ENCODE assay signal across 29 cellular contexts in genomic region chr3:19226516-19226915, GRCh38.
"Had no signal": no experiment of that assay in that cellular context is flagged by ENCODE, and none has a peak within 500 bp of the region (broad histone marks: within the 10 kb centered on the region; RNA-seq: fewer than 3 reads in every experiment).

No MANE protein-coding gene starts in this region.

- H3K27ac ChIP-seq: adrenal gland, body of pancreas, breast epithelium, SJSA1 had no signal

- H3K4me3 Mint-ChIP-seq: activated B cell treated with CpG ODN at 0.5 μM for 24 hours; activated CD4-positive, alpha-beta memory T cell treated with anti-CD3 and anti-CD28 coated beads for 36 hours; activated naive CD4-positive, alpha-beta T cell treated with anti-CD3 and anti-CD28 coated beads for 36 hours; activated T-cell treated with anti-CD3 and anti-CD28 coated beads, Interleukin-2, amount 50 U/mL, for 4 hours; activated T-helper 1 cell treated with anti-CD3 and anti-CD28 coated beads, Interleukin-12 subunit alpha, Interleukin-12 subunit beta, Interleukin-2, Interleukin-4 antibody, amounts not matched to agents 30 ng/mL and 10 ng/mL and 1 ng/mL, durations not matched to agents 14 hours and 24 hours and 36 hours; T-helper 1 cell treated with Interleukin-12 subunit alpha and Interleukin-12 subunit beta and Interleukin-4 antibody, amounts not matched to agents 30 μg/mL and 1 μg/mL, for 36 hours; T-helper 2 cell treated with Interferon-gamma antibody and Interleukin-4, amounts not matched to agents 5 μg/mL and 100 μg/mL, for 36 hours had no signal

- DNase-seq: activated B cell treated with CpG ODN at 0.5 μM for 24 hours; activated CD4-positive, alpha-beta memory T cell treated with anti-CD3 and anti-CD28 coated beads for 36 hours; activated CD4-positive, alpha-beta T cell treated with anti-CD3 and anti-CD28 coated beads for 4 hours; activated CD4-positive, alpha-beta T cell treated with anti-CD3 and anti-CD28 coated beads, Interleukin-2, amount 50 U/mL, for 1 hour; activated CD4-positive, CD25-positive, alpha-beta regulatory T cell treated with anti-CD3 and anti-CD28 coated beads, Interleukin-2, amount 50 U/mL, for 72 hours; activated CD8-positive, alpha-beta memory T cell treated with anti-CD3 and anti-CD28 coated beads, Interleukin-2, amount 50 U/mL, for 4 hours; activated gamma-delta T cell treated with Interleukin-2 at 50 U/mL for 16 hours; activated naive CD4-positive, alpha-beta T cell treated with anti-CD3 and anti-CD28 coated beads for 36 hours; activated T-cell treated with anti-CD3 and anti-CD28 coated beads for 4 hours; activated T-cell treated with anti-CD3 and anti-CD28 coated beads, Interleukin-2, amount 50 U/mL, for 4 hours; adrenal gland; body of pancreas; NCI-H1105; NCI-H1436 treated with DMSO at 0.1 percent for 48 hours; NCI-H187 treated with DMSO at 0.1 percent for 48 hours; NCI-H2171 treated with DMSO at 0.1 percent for 48 hours; NCI-H2227 treated with DMSO at 0.1 percent for 48 hours; NCI-H526; NCI-H82; SHP77 treated with DMSO at 0.1 percent for 48 hours; SK-N-SH had no signal

- H3K4me3 ChIP-seq: adrenal gland, body of pancreas, breast epithelium, K562, SJSA1 had no signal

- H3K27me3 Mint-ChIP-seq: activated B cell treated with CpG ODN at 0.5 μM for 24 hours; activated CD4-positive, alpha-beta memory T cell treated with anti-CD3 and anti-CD28 coated beads for 36 hours had no signal

- H3K27me3 ChIP-seq: adrenal gland, body of pancreas, breast epithelium, SJSA1 had no signal

- H3K9me2 ChIP-seq: SK-N-SH had no signal

- H3K4me2 ChIP-seq: SK-N-SH had no signal

- ATAC-seq: activated naive CD4-positive, alpha-beta T cell treated with anti-CD3 and anti-CD28 coated beads, Interleukin-2, amount 50 U/mL, for 72 hours; activated T-cell treated with anti-CD3 and anti-CD28 coated beads, Interleukin-2, amount 50 U/mL, for 4 hours; body of pancreas; K562; Panc1 had no signal

- H3K27ac Mint-ChIP-seq: activated B cell treated with CpG ODN at 0.5 μM for 24 hours; activated CD4-positive, alpha-beta memory T cell treated with anti-CD3 and anti-CD28 coated beads for 36 hours; activated naive CD4-positive, alpha-beta T cell treated with anti-CD3 and anti-CD28 coated beads for 36 hours; activated naive CD4-positive, alpha-beta T cell treated with anti-CD3 and anti-CD28 coated beads, Interleukin-2, amount 50 U/mL, for 72 hours; activated T-helper 1 cell treated with anti-CD3 and anti-CD28 coated beads, Interleukin-12 subunit alpha, Interleukin-12 subunit beta, Interleukin-2, Interleukin-4 antibody, amounts not matched to agents 30 ng/mL and 10 ng/mL and 1 ng/mL, durations not matched to agents 14 hours and 24 hours and 36 hours; T-helper 1 cell treated with Interleukin-12 subunit alpha and Interleukin-12 subunit beta and Interleukin-4 antibody, amounts not matched to agents 30 μg/mL and 1 μg/mL, for 36 hours; T-helper 2 cell treated with Interferon-gamma antibody and Interleukin-4, amounts not matched to agents 5 μg/mL and 100 μg/mL, for 36 hours had no signal

- H3K4me1 ChIP-seq: adrenal gland, breast epithelium, SJSA1 had no signal

- H3K9me3 Mint-ChIP-seq: activated CD4-positive, alpha-beta memory T cell treated with anti-CD3 and anti-CD28 coated beads for 36 hours; activated naive CD4-positive, alpha-beta T cell treated with anti-CD3 and anti-CD28 coated beads for 36 hours; activated naive CD4-positive, alpha-beta T cell treated with anti-CD3 and anti-CD28 coated beads, Interleukin-2, amount 50 U/mL, for 72 hours; activated T-cell treated with anti-CD3 and anti-CD28 coated beads, Interleukin-2, amount 50 U/mL, for 4 hours; activated T-helper 1 cell treated with anti-CD3 and anti-CD28 coated beads, Interleukin-12 subunit alpha, Interleukin-12 subunit beta, Interleukin-2, Interleukin-4 antibody, amounts not matched to agents 30 ng/mL and 10 ng/mL and 1 ng/mL, durations not matched to agents 14 hours and 24 hours and 36 hours; T-helper 1 cell treated with Interleukin-12 subunit alpha and Interleukin-12 subunit beta and Interleukin-4 antibody, amounts not matched to agents 30 μg/mL and 1 μg/mL, for 36 hours; T-helper 2 cell treated with Interferon-gamma antibody and Interleukin-4, amounts not matched to agents 5 μg/mL and 100 μg/mL, for 36 hours had no signal

- H3K36me3 ChIP-seq: adrenal gland, breast epithelium, SJSA1 had no signal

- H3K36me3 Mint-ChIP-seq: activated CD4-positive, alpha-beta memory T cell treated with anti-CD3 and anti-CD28 coated beads for 36 hours; activated naive CD4-positive, alpha-beta T cell treated with anti-CD3 and anti-CD28 coated beads, Interleukin-2, amount 50 U/mL, for 72 hours had no signal
